Comparison of ENCODE assay signal across 8 cellular contexts in the genomic region with DNA sequence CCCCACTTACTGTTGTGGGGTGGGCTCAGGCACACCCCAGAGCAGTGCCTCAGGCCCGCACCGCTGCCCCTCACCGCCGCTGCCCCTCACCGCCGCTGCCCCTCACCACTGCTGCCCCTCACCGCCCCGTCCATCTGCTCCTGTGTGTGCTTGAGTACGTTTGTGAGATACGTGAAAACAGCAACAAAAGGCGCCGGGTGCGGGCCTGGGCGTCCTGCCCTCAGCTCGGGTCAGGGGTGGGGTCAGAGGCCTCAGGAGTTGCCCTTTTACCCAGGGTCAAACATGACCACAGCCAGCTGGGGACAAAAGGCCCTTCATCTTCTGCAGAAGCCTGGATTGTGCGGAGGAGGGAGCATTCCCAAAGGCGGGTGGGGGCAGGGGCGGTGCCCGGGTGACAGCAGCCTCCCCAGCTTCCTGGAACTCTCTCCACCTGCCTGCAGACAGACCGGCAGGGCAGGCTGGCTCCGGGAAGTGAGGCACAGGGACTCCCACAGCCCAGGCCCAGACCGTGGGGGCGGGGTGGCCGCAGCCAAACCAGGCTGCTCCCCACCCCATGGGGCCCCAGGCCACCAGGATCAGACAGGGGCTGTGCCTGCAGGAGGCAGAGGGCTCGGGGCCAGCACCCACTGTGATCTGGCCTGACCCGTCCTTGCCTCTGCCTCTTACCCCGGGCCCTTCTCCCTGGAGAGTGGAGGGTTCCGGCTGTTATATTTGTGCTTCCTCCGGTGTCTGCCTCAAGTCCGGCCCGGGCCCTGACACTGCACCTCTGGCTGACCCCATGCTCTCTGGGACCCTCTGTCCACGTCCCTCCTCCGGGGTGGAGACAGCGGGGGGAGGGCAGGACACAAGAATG. TPM values are rescaled to one million over a fixed set of nuclear protein-coding genes. Genes with fewer than 3 reads are reported as not detected.
DNase-seq lines count a peak whose midpoint lies in the region; ATAC-seq and TF ChIP-seq lines count a peak whose summit lies in the region.

No MANE protein-coding gene starts in this region.

- intact Hi-C loops in breast epithelium (cut with DNase I; ENCODE audit: low total_unique reads) (no loop called here), right lobe of liver (cut with DNase I) (no loop called here)

- H3K27me3 ChIP-seq in BE2C (no peaks in the 10 kb centered on the region), breast epithelium (no peaks in the 10 kb centered on the region), right lobe of liver (no peaks in the 10 kb centered on the region)

- no peak for TF ChIP-seq CTCF in BE2C (IDR thresholded peaks at IDR 0.05; ENCODE audit: low read depth, low read length)
- TF ChIP-seq CTCF in breast epithelium (IDR thresholded peaks at IDR 0.05), result no peak
- no peak for TF ChIP-seq CTCF in right lobe of liver (IDR thresholded peaks at IDR 0.05)

- H3K27ac ChIP-seq in breast epithelium (peak overlapping the region; percentile 95 to 99), right lobe of liver (peak overlapping the region; percentile 53 to 84 (median 69)), temporal lobe (ENCODE audit: low read depth, low read length) (peak overlapping the region; percentile 96)

- H3K4me3 ChIP-seq in BE2C (ENCODE audit: low read depth, low read length) (no peak overlapping the region), breast epithelium (peak overlapping the region in 2 of 3 donors; percentile 63 to 86), right lobe of liver (peak overlapping the region; percentile 35 to 56 (median 53))

- WGBS in right lobe of liver (ENCODE audit: insufficient coverage, low coverage, low lambda C conversion rate, missing lambda C conversion rate), result 5% methylated on average over 4 of the region's 34 CpGs

- ATAC-seq in right lobe of liver, result peak; percentile 56 to 71 (median 67)
- ATAC-seq in HG02852 (IDR thresholded peaks at IDR 0.05; ENCODE audit: unreplicated experiment), result no peak

- no peaks in the 10 kb centered on the region for H3K36me3 ChIP-seq in BE2C
- H3K36me3 ChIP-seq in breast epithelium, result no peaks in the 10 kb centered on the region
- no peaks in the 10 kb centered on the region for H3K36me3 ChIP-seq in right lobe of liver

- H3K4me1 ChIP-seq in BE2C (peaks cover 47% of the 10 kb centered on the region), breast epithelium (peaks cover 43 to 68% of the 10 kb centered on the region in 2 donors), right lobe of liver (peaks cover 0 to 79% (median 37%) of the 10 kb centered on the region in 4 donors)

- H3K9me3 ChIP-seq in BE2C (no peaks in the 10 kb centered on the region), breast epithelium (no peaks in the 10 kb centered on the region), right lobe of liver (no peaks in the 10 kb centered on the region)

- DNase-seq in BE2C, result peak; percentile 82
- DNase-seq in HT-29 (ENCODE audit: low spot score), result peak; percentile 94
- peak; percentile 94 for DNase-seq in breast epithelium (ENCODE audit: low spot score in 2 of 2)
- peak; percentile 96 to 97 (median 97) for DNase-seq in right lobe of liver
- DNase-seq in cerebellar nuclear complex (lab: John Stamatoyannopoulos, UW), result no peak
- no peak for DNase-seq in COR-L47 (lab: John Stamatoyannopoulos, UW)

- TF ChIP-seq POLR2A in breast epithelium (IDR thresholded peaks at IDR 0.05) (peak; percentile 9), right lobe of liver (IDR thresholded peaks at IDR 0.05) (peak; percentile 74)

RNA-seq across cellular contexts. Expression of a gene that starts 2.3 kb away (rescaled TPM):
- 33.2 TPM for polyA plus RNA-seq in BE2C (2012; ENCODE audit: insufficient read depth, insufficient read length, low read depth)
- total RNA-seq in HT-29 (2014; rRNA removed; shearing (Covaris generic)), result 220 and 232 TPM in 2 replicates
- 10 to 100 TPM; 13.0 to 44.8 (median 35.7) TPM for total RNA-seq in breast epithelium
- total RNA-seq in right lobe of liver, result 100 to 1,000 TPM in 1 of 6 experiments, 10 to 100 TPM in 5; 39.5 to 195 (median 78.7) TPM
- 6.4 TPM for total RNA-seq in temporal lobe

RNA-seq across cellular contexts. Expression of a gene that starts 12.1 kb away (rescaled TPM):
- 0.36 TPM for polyA plus RNA-seq in BE2C (2012; ENCODE audit: insufficient read depth, insufficient read length, low read depth)
- 0.44 and 1.4 TPM in 2 replicates for total RNA-seq in HT-29 (2014; rRNA removed; shearing (Covaris generic))
- total RNA-seq in breast epithelium (10 to 100 TPM; 10.2 to 16.0 (median 12.2) TPM), right lobe of liver (under 1 TPM; 0.19 to 0.89 (median 0.35) TPM), temporal lobe (0.49 TPM)

RNA-seq across cellular contexts. Expression of a gene that starts 16.3 kb away (rescaled TPM):
- polyA plus RNA-seq in BE2C (2012; ENCODE audit: insufficient read depth, insufficient read length, low read depth), result 20.1 TPM
- 2.3 and 3.1 TPM in 2 replicates for total RNA-seq in HT-29 (2014; rRNA removed; shearing (Covaris generic))
- total RNA-seq in breast epithelium (1 to 10 TPM; 1.9 to 8.5 (median 4.3) TPM), right lobe of liver (1 to 10 TPM in 4 of 6 experiments, under 1 TPM in 2; 0.74 to 3.1 (median 1.9) TPM), temporal lobe (0.49 TPM)

RNA-seq across cellular contexts. Expression of a gene that starts 26.1 kb away (rescaled TPM):
- polyA plus RNA-seq in BE2C (2012; ENCODE audit: insufficient read depth, insufficient read length, low read depth), result 709 TPM
- total RNA-seq in HT-29 (2014; rRNA removed; shearing (Covaris generic)), result 235 and 276 TPM in 2 replicates
- total RNA-seq in breast epithelium (100 to 1,000 TPM; 127 to 149 (median 147) TPM), right lobe of liver (10 to 100 TPM; 44.1 to 91.2 (median 56.5) TPM), temporal lobe (38.1 TPM)

RNA-seq across cellular contexts. Expression of a gene that starts 34.0 kb away (rescaled TPM):
- 491 TPM for polyA plus RNA-seq in BE2C (2012; ENCODE audit: insufficient read depth, insufficient read length, low read depth)
- total RNA-seq in HT-29 (2014; rRNA removed; shearing (Covaris generic)), result 200 and 243 TPM in 2 replicates
- total RNA-seq in breast epithelium (100 to 1,000 TPM; 170 to 325 (median 285) TPM), right lobe of liver (100 to 1,000 TPM in 4 of 6 experiments, 10 to 100 TPM in 2; 80.8 to 127 (median 101) TPM), temporal lobe (86.1 TPM)

Comparison
In these comparisons a context has a peak if more than half of its experiments do, and no peak if none do; other contexts are left out.
1. DNase-seq: peak in BE2C (single experiment), HT-29 (single experiment), breast epithelium (2 of 2) and right lobe of liver (3 of 3); none in cerebellar nuclear complex (0 of 2) and COR-L47 (single experiment).
2. Peak in every context shown above with its lines, with median percentiles within 50 percentile points of each other: H3K27ac ChIP-seq.